In the genomic region with DNA sequence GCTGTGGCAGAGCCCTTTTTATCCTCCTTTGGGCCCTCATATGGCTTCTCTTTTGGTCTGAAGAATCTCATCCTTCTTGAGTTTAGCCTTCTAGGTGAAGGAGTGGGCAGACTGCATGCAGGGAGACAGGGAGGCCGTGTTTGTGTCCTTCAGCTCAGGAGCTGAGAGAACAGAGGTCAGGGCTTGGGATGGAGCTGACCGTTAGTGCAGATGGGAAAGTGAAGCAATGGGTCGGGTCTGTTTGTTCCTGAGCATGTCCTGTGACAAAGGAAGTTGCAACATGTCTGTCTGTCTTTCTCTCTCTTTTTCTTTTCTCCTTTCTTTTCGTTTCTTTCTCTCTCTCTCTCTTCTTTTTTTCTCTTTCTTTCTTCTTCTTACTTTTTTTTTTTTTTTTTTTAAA, we compare ENCODE assay signal across 1 cellular context.
TF ChIP-seq lines count a peak whose summit lies in the region.

No MANE protein-coding gene starts in this region.

TF ChIP-seq in GM12878, 131 proteins besides CTCF, POLR2A, EP300 and RAD21:
- TF ChIP-seq RFX5 (IDR thresholded peaks at IDR 0.05; ENCODE audit: low read depth, low read length), result no peak
- no peak for TF ChIP-seq POLR2AphosphoS2 (IDR thresholded peaks at IDR 0.05; ENCODE audit: low read depth, low read length)
- TF ChIP-seq POLR2AphosphoS5 (IDR thresholded peaks at IDR 0.05; ENCODE audit: low read length), result peak; percentile 58; the same call in 1 of the 2 replicates
- TF ChIP-seq, protein P1, sequence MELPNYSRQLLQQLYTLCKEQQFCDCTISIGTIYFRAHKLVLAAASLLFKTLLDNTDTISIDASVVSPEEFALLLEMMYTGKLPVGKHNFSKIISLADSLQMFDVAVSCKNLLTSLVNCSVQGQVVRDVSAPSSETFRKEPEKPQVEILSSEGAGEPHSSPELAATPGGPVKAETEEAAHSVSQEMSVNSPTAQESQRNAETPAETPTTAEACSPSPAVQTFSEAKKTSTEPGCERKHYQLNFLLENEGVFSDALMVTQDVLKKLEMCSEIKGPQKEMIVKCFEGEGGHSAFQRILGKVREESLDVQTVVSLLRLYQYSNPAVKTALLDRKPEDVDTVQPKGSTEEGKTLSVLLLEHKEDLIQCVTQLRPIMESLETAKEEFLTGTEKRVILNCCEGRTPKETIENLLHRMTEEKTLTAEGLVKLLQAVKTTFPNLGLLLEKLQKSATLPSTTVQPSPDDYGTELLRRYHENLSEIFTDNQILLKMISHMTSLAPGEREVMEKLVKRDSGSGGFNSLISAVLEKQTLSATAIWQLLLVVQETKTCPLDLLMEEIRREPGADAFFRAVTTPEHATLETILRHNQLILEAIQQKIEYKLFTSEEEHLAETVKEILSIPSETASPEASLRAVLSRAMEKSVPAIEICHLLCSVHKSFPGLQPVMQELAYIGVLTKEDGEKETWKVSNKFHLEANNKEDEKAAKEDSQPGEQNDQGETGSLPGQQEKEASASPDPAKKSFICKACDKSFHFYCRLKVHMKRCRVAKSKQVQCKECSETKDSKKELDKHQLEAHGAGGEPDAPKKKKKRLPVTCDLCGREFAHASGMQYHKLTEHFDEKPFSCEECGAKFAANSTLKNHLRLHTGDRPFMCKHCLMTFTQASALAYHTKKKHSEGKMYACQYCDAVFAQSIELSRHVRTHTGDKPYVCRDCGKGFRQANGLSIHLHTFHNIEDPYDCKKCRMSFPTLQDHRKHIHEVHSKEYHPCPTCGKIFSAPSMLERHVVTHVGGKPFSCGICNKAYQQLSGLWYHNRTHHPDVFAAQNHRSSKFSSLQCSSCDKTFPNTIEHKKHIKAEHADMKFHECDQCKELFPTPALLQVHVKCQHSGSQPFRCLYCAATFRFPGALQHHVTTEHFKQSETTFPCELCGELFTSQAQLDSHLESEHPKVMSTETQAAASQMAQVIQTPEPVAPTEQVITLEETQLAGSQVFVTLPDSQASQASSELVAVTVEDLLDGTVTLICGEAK (IDR thresholded peaks at IDR 0.05; ENCODE audit: borderline replicate concordance), result no peak
- no peak for TF ChIP-seq ESRRA (IDR thresholded peaks at IDR 0.05; ENCODE audit: low read length)
- TF ChIP-seq BCLAF1 (IDR thresholded peaks at IDR 0.05), result no peak
- TF ChIP-seq, protein P2, sequence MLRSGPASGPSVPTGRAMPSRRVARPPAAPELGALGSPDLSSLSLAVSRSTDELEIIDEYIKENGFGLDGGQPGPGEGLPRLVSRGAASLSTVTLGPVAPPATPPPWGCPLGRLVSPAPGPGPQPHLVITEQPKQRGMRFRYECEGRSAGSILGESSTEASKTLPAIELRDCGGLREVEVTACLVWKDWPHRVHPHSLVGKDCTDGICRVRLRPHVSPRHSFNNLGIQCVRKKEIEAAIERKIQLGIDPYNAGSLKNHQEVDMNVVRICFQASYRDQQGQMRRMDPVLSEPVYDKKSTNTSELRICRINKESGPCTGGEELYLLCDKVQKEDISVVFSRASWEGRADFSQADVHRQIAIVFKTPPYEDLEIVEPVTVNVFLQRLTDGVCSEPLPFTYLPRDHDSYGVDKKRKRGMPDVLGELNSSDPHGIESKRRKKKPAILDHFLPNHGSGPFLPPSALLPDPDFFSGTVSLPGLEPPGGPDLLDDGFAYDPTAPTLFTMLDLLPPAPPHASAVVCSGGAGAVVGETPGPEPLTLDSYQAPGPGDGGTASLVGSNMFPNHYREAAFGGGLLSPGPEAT (IDR thresholded peaks at IDR 0.05; ENCODE audit: low read depth), result no peak
